1 cellular context compared by ENCODE assay signal in genomic region chr21:33751120-33751519, GRCh38.
TF ChIP-seq lines count a peak whose summit lies in the region.

No MANE protein-coding gene starts in this region.

TF ChIP-seq in IMR-90, 13 proteins besides CTCF, POLR2A, EP300 and RAD21 (continued from another document):
- no peak for TF ChIP-seq FOS (IDR thresholded peaks at IDR 0.05; ENCODE audit: low read depth, low read length)
- no peak for TF ChIP-seq ELK1 (IDR thresholded peaks at IDR 0.05; ENCODE audit: borderline replicate concordance, low read depth, low read length)
